ENCODE assay signal across 2 cellular contexts in genomic region chr7:27995228-27995627, GRCh38.
TF ChIP-seq lines count a peak whose summit lies in the region.

No MANE protein-coding gene starts in this region.

TF ChIP-seq in SK-N-SH treated with all-trans-retinoic acid at 6 μM for 48 hours, 23 proteins besides CTCF, POLR2A, EP300 and RAD21 (continued from another document):
- TF ChIP-seq CREB5 (CRISPR knock-in tag; IDR thresholded peaks at IDR 0.05; ENCODE audit: low read depth) = no peak
- TF ChIP-seq CSDC2 (CRISPR knock-in tag; IDR thresholded peaks at IDR 0.05) = no peak
- TF ChIP-seq BACH2 (CRISPR knock-in tag; IDR thresholded peaks at IDR 0.05; ENCODE audit: borderline replicate concordance) = no peak
- TF ChIP-seq ZFP3 (CRISPR knock-in tag; IDR thresholded peaks at IDR 0.05) = no peak
- no peak for TF ChIP-seq ESRRG (CRISPR knock-in tag; IDR thresholded peaks at IDR 0.05)
- no peak for TF ChIP-seq GLIS3 (CRISPR knock-in tag; IDR thresholded peaks at IDR 0.05)
- TF ChIP-seq PPARA (CRISPR knock-in tag; IDR thresholded peaks at IDR 0.05; ENCODE audit: borderline replicate concordance) = no peak
- TF ChIP-seq ARNTL (CRISPR knock-in tag; IDR thresholded peaks at IDR 0.05; ENCODE audit: borderline replicate concordance, low read depth) = no peak
- no peak for TF ChIP-seq PATZ1 (CRISPR knock-in tag; IDR thresholded peaks at IDR 0.05; ENCODE audit: borderline replicate concordance)
- TF ChIP-seq ZNF8 (CRISPR knock-in tag; IDR thresholded peaks at IDR 0.05) = no peak
- TF ChIP-seq TSHZ2 (CRISPR knock-in tag; IDR thresholded peaks at IDR 0.05) = no peak
- no peak for TF ChIP-seq ZFP30 (CRISPR knock-in tag; IDR thresholded peaks at IDR 0.05)
- TF ChIP-seq TOX (CRISPR knock-in tag; IDR thresholded peaks at IDR 0.05; ENCODE audit: borderline replicate concordance) = no peak
TF ChIP-seq in SK-N-SH treated with all-trans-retinoic acid at 6 μM for 48 hours: peak in this region for 0.

TF ChIP-seq in SK-N-SH, 30 proteins besides CTCF, POLR2A, EP300 and RAD21 (continued from another document):
- TF ChIP-seq ZBTB33 (IDR thresholded peaks at IDR 0.05; ENCODE audit: borderline replicate concordance, low read depth) = no peak
TF ChIP-seq in SK-N-SH: peak in this region for 0.
